In the genomic region with DNA sequence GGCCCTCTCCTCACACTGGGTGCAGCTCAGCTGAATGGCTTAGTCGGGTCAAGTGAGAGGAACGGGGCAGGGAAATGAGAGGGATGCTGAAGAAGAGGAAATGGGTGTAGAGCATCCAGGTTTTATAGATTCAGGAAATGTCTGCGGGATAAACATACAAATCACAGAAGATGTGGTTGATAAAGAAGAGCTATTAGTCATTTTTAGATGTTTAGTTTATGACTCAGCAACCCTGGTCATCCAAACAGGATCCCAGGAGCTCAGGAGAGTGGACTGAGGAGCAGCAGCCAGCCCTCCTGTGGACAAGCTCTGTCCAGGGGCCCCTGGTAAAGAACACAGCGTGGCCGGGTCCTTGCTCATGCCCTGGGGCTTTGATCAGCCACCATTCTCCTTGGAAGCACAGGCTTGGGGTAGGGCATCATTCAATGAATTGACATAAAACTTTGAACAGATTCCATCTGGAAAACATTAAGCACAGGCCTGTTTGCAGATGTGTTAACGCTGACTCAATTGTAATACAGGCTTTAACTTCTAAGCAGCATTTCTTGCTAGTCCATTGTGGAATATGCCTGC, we compare ENCODE assay signal across 11 cellular contexts.
A peak's percentile ranks its signal among the peaks of the same experiment; 100 is the strongest.
DNase-seq lines count a peak whose midpoint lies in the region; ATAC-seq and TF ChIP-seq lines count a peak whose summit lies in the region.
"Had no signal": no experiment of that assay in that cellular context is flagged by ENCODE, and none has a peak within 500 bp of the region (broad histone marks: within the 10 kb centered on the region; RNA-seq: fewer than 3 reads in every experiment).

No MANE protein-coding gene starts in this region.

- H3K36me3 Mint-ChIP-seq in activated T-helper 17 cell treated with anti-CD3 and anti-CD28 coated beads, Interleukin-2, amount 50 U/mL, for 72 hours (ENCODE audit: low read depth), result no peaks in the 10 kb centered on the region

- H3K4me3 Mint-ChIP-seq in activated T-helper 17 cell treated with anti-CD3 and anti-CD28 coated beads, Interleukin-2, amount 50 U/mL, for 72 hours, result no peak overlapping the region

- ATAC-seq in activated T-helper 17 cell treated with anti-CD3 and anti-CD28 coated beads, Interleukin-2, amount 50 U/mL, for 72 hours (replicated peaks), result peak; percentile 32
- ATAC-seq in HG03439 (IDR thresholded peaks at IDR 0.05; ENCODE audit: unreplicated experiment) (no peak), HG03097 (IDR thresholded peaks at IDR 0.05; ENCODE audit: low FRiP score, unreplicated experiment) (no peak)

- H3K9me3 Mint-ChIP-seq in activated T-helper 17 cell treated with anti-CD3 and anti-CD28 coated beads, Interleukin-2, amount 50 U/mL, for 72 hours, result no peaks in the 10 kb centered on the region

- peak; percentile 99 for DNase-seq in HCEC 1CT
- DNase-seq in hepatic stellate cell (ENCODE audit: low spot score), result peak; percentile 92
- no peak for DNase-seq in NCI-H2196 (lab: John Stamatoyannopoulos, UW; ENCODE audit: unreplicated experiment)
- DNase-seq in NOMO-1 treated with dmso at 0.1 percent for 144 hours (lab: John Stamatoyannopoulos, UW; ENCODE audit: unreplicated experiment), result no peak
- DNase-seq: NCI-H1092, sigmoid colon, stomach had no signal

- H3K27me3 Mint-ChIP-seq in activated T-helper 17 cell treated with anti-CD3 and anti-CD28 coated beads, Interleukin-2, amount 50 U/mL, for 72 hours, result no peaks in the 10 kb centered on the region

- H3K27ac ChIP-seq in 22Rv1, result peak overlapping the region; percentile 63

- TF ChIP-seq CTCF in 22Rv1 (IDR thresholded peaks at IDR 0.05), result no peak

- H3K4me1 Mint-ChIP-seq in activated T-helper 17 cell treated with anti-CD3 and anti-CD28 coated beads, Interleukin-2, amount 50 U/mL, for 72 hours, result no peaks in the 10 kb centered on the region

- peak overlapping the region; percentile 13 for H3K27ac Mint-ChIP-seq in activated T-helper 17 cell treated with anti-CD3 and anti-CD28 coated beads, Interleukin-2, amount 50 U/mL, for 72 hours

Comparison
In these comparisons a context has a peak if more than half of its experiments do, and no peak if none do; other contexts are left out.
1. DNase-seq: peak in HCEC 1CT (single experiment) and hepatic stellate cell (single experiment); none in NCI-H2196 (single experiment) and NOMO-1 treated with dmso at 0.1 percent for 144 hours (single experiment).